8 cellular contexts compared by ENCODE assay signal in genomic region chr16:30805056-30805369, GRCh38. TPM values are rescaled to one million over a fixed set of nuclear protein-coding genes. Genes with fewer than 3 reads are reported as not detected.
DNase-seq lines count a peak whose midpoint lies in the region; ATAC-seq and TF ChIP-seq lines count a peak whose summit lies in the region.

No MANE protein-coding gene starts in this region.

- H3K27ac ChIP-seq in body of pancreas (peak overlapping the region in 3 of 4 donors; percentile 60 to 93 (median 93)), tibial artery (peak overlapping the region; percentile 92 to 93)

- H3K27me3 Mint-ChIP-seq in activated CD4-positive, alpha-beta T cell treated with anti-CD3 and anti-CD28 coated beads for 36 hours: peaks cover 4% of the 10 kb centered on the region

- peak; percentile 52 for ATAC-seq in activated CD4-positive, alpha-beta T cell treated with anti-CD3 and anti-CD28 coated beads for 36 hours
- no peak for ATAC-seq in body of pancreas

- H3K36me3 ChIP-seq in body of pancreas (replicated peaks in 1 of 2; ENCODE audit: insufficient read depth in 1 of 2, low read depth in 2 of 2) (no peaks in the 10 kb centered on the region), tibial artery (no peaks in the 10 kb centered on the region)

- TF ChIP-seq CTCF in body of pancreas (IDR thresholded peaks at IDR 0.05) (no peak), lower leg skin (IDR thresholded peaks at IDR 0.05) (no peak), tibial artery (IDR thresholded peaks at IDR 0.05) (no peak)

- peak overlapping the region; percentile 60 for H3K4me3 Mint-ChIP-seq in activated CD4-positive, alpha-beta T cell treated with anti-CD3 and anti-CD28 coated beads for 36 hours

- TF ChIP-seq POLR2A in body of pancreas (IDR thresholded peaks at IDR 0.05) (no peak), lower leg skin (IDR thresholded peaks at IDR 0.05) (no peak)

- H3K4me1 ChIP-seq in body of pancreas (peaks cover 17% of the 10 kb centered on the region), tibial artery (peaks cover 0 to 22% (median 10%) of the 10 kb centered on the region in 4 donors)

- peaks cover 19% of the 10 kb centered on the region for H3K4me1 Mint-ChIP-seq in activated CD4-positive, alpha-beta T cell treated with anti-CD3 and anti-CD28 coated beads for 36 hours

- CTCF ChIA-PET in activated CD4-positive, alpha-beta T cell treated with anti-CD3 and anti-CD28 coated beads for 36 hours (lab: Charles Lee): interaction anchor here (0.5 to 3.5 kb wide), 14 partner anchors 10 to 138 kb away, joined by 3 to 22 read pairs (median 3); partner anchors contain the start of genes PHKG2 and ZNF629

- POLR2A ChIA-PET in activated CD4-positive, alpha-beta T cell treated with anti-CD3 and anti-CD28 coated beads for 36 hours (lab: Charles Lee): interaction anchor here (0.6 to 1.1 kb wide), 3 partner anchors 63 to 152 kb away, joined by 3 to 5 read pairs (median 4); partner anchors contain the start of gene SETD1A

- H3K4me3 ChIP-seq in body of pancreas (peak overlapping the region; percentile 77 to 81), lower leg skin (ENCODE audit: low read depth, poor library complexity, severe bottlenecking) (peak overlapping the region; percentile 66), tibial artery (peak overlapping the region; percentile 69 to 90)

- peak; percentile 57 for DNase-seq in activated CD4-positive, alpha-beta T cell treated with anti-CD3 and anti-CD28 coated beads for 36 hours
- no peak for DNase-seq in activated CD4-positive, alpha-beta T cell treated with anti-CD3 and anti-CD28 coated beads, Interleukin-2, amount 50 U/mL, for 1 hour
- DNase-seq in body of pancreas (no peak), lower leg skin (ENCODE audit: low spot score in 2 of 2) (no peak), tibial artery (no peak), Kasumi-1 (lab: John Stamatoyannopoulos, UW) (no peak), NCI-H1417 (lab: John Stamatoyannopoulos, UW) (no peak)
- DNase-seq in NK-92 treated with Interleukin-12 subunit alpha and Interleukin-12 subunit beta, amount 100 ng/mL, for 24 hours (lab: John Stamatoyannopoulos, UW): no peak

- WGBS in body of pancreas, 2 donors: 23 to 43% methylated on average over 6 to 8 of the region's 8 CpGs
- 32 to 39% methylated on average over 8 of the region's 8 CpGs for WGBS in lower leg skin, 2 donors

- peak overlapping the region; percentile 59 for H3K27ac Mint-ChIP-seq in activated CD4-positive, alpha-beta T cell treated with anti-CD3 and anti-CD28 coated beads for 36 hours

- H3K9me3 ChIP-seq in body of pancreas (no peaks in the 10 kb centered on the region), tibial artery (no peaks in the 10 kb centered on the region)

- no peaks in the 10 kb centered on the region for H3K36me3 Mint-ChIP-seq in activated CD4-positive, alpha-beta T cell treated with anti-CD3 and anti-CD28 coated beads for 36 hours (ENCODE audit: low read depth)

- no peaks in the 10 kb centered on the region for H3K9me3 Mint-ChIP-seq in activated CD4-positive, alpha-beta T cell treated with anti-CD3 and anti-CD28 coated beads for 36 hours (ENCODE audit: low read depth)

- H3K27me3 ChIP-seq in body of pancreas: no peaks in the 10 kb centered on the region
- no peaks in the 10 kb centered on the region for H3K27me3 ChIP-seq in tibial artery

- intact Hi-C loops in activated CD4-positive, alpha-beta T cell treated with anti-CD3 and anti-CD28 coated beads for 36 hours (cut with DNase I, micrococcal nuclease): no loop called here
- intact Hi-C loops in body of pancreas (cut with DNase I) (no loop called here), lower leg skin (cut with DNase I; ENCODE audit: low total_unique reads) (no loop called here), tibial artery (cut with DNase I; ENCODE audit: low total_unique reads) (loop anchor here (10.0 kb wide), 1 partner anchor 60 kb away; the partner anchor contains the start of gene PHKG2)

RNA-seq across cellular contexts. Expression of gene ZNF629, which starts 18.0 kb away (rescaled TPM):
- 1 to 10 TPM; 3.4 to 3.7 TPM for total RNA-seq in activated CD4-positive, alpha-beta T cell treated with anti-CD3 and anti-CD28 coated beads for 36 hours
- 1 to 10 TPM; 8.6 to 9.2 TPM for total RNA-seq in body of pancreas
- total RNA-seq in lower leg skin: 10 to 100 TPM; 10.9 to 18.1 (median 16.0) TPM

RNA-seq across cellular contexts. Expression of gene RNF40, which starts 42.9 kb away (rescaled TPM):
- total RNA-seq in activated CD4-positive, alpha-beta T cell treated with anti-CD3 and anti-CD28 coated beads for 36 hours: 10 to 100 TPM; 72.3 to 85.5 TPM
- total RNA-seq in body of pancreas (10 to 100 TPM; 44.9 to 79.8 TPM), lower leg skin (100 to 1,000 TPM in 1 of 4 donors, 10 to 100 TPM in 3; 82.2 to 112 (median 92.9) TPM)

RNA-seq across cellular contexts. Expression of gene CFAP119, which starts 43.2 kb away (rescaled TPM):
- total RNA-seq in activated CD4-positive, alpha-beta T cell treated with anti-CD3 and anti-CD28 coated beads for 36 hours: 1 to 10 TPM; 1.7 to 3.1 TPM
- total RNA-seq in body of pancreas (10 to 100 TPM in 1 of 2 donors, 1 to 10 TPM in 1; 1.6 to 28.0 TPM), lower leg skin (1 to 10 TPM; 1.2 to 4.1 (median 2.6) TPM)

RNA-seq across cellular contexts. Expression of gene PHKG2, which starts 56.8 kb away (rescaled TPM):
- total RNA-seq in activated CD4-positive, alpha-beta T cell treated with anti-CD3 and anti-CD28 coated beads for 36 hours: 10 to 100 TPM; 21.8 to 26.0 TPM
- total RNA-seq in body of pancreas: 10 to 100 TPM; 17.6 to 24.7 TPM
- 10 to 100 TPM; 20.6 to 39.5 (median 31.5) TPM for total RNA-seq in lower leg skin
